In genomic region chr1:93702102-93702827, GRCh38 we compare ENCODE assay signal across 1 cellular context.
TF ChIP-seq lines count a peak whose summit lies in the region.

No MANE protein-coding gene starts in this region.

TF ChIP-seq in Ishikawa, 13 proteins besides CTCF, POLR2A, EP300 and RAD21 (continued from another document):
- TF ChIP-seq REST (IDR thresholded peaks at IDR 0.05; ENCODE audit: low read depth) (no peak), CEBPB (IDR thresholded peaks at IDR 0.05) (no peak), MAX (IDR thresholded peaks at IDR 0.05) (peak; percentile 59)
TF ChIP-seq in Ishikawa: peak in this region for 5.
